In the genomic region with DNA sequence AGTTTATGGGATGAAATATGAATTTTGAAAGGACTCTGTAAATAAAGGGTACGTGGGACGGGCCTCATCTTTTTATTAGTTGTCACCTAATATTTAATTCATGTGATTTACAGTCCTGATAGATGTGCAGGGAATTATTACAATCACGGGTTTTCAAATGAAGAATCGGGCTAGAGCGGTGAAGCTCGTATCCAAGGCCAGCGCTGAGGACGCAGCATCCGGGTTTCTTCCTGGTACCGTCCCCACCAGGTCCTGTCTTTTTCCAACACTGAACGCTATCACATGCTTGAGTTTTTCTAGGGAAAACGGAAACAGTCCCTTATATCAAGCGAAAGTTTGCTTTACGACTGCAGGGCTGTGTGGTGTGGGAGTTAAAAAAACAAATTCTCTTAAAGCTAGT, we compare ENCODE assay signal across 2 cellular contexts.
TF ChIP-seq lines count a peak whose summit lies in the region.

No MANE protein-coding gene starts in this region.

TF ChIP-seq in SK-N-SH treated with all-trans-retinoic acid at 6 μM for 48 hours, 23 proteins besides CTCF, POLR2A, EP300 and RAD21:
- no peak for TF ChIP-seq TCF4 (CRISPR knock-in tag; IDR thresholded peaks at IDR 0.05; ENCODE audit: borderline replicate concordance)
- TF ChIP-seq BACH2 (CRISPR knock-in tag; IDR thresholded peaks at IDR 0.05; ENCODE audit: borderline replicate concordance): no peak
- no peak for TF ChIP-seq CREB5 (CRISPR knock-in tag; IDR thresholded peaks at IDR 0.05; ENCODE audit: low read depth)

TF ChIP-seq in H1, 55 proteins besides CTCF, POLR2A, EP300 and RAD21:
- no peak for TF ChIP-seq JUND (IDR thresholded peaks at IDR 0.05; ENCODE audit: low read length)
- no peak for TF ChIP-seq CHD2 (IDR thresholded peaks at IDR 0.05; ENCODE audit: low read length)
- TF ChIP-seq TAF7 (optimal IDR thresholded peaks at IDR 0.05; ENCODE audit: borderline replicate concordance, low read depth, low read length): no peak
- no peak for TF ChIP-seq POLR2AphosphoS5 (IDR thresholded peaks at IDR 0.05; ENCODE audit: low read depth, low read length)
- TF ChIP-seq NANOG (IDR thresholded peaks at IDR 0.05; ENCODE audit: insufficient read depth, low read depth, low read length, poor library complexity, severe bottlenecking): no peak
- no peak for TF ChIP-seq KDM5A (IDR thresholded peaks at IDR 0.05; ENCODE audit: low read length)
- TF ChIP-seq CBX8 (IDR thresholded peaks at IDR 0.05; ENCODE audit: borderline replicate concordance, low read depth, low read length): no peak
- no peak for TF ChIP-seq SRF (IDR thresholded peaks at IDR 0.05; ENCODE audit: low read depth, low read length)
- TF ChIP-seq SAP30 (IDR thresholded peaks at IDR 0.05; ENCODE audit: insufficient read depth, insufficient replicate concordance, low read length): peak; percentile 28
- no peak for TF ChIP-seq E2F6 (IDR thresholded peaks at IDR 0.05)
- peak in 1 of 2 experiments; percentile 24; a peak in 1 of 4 replicates for TF ChIP-seq SIN3A (conservative IDR thresholded peaks at IDR 0.05 in 1 of 2, IDR thresholded peaks at IDR 0.05 in 1 of 2; ENCODE audit: low read depth in 1 of 2, low read length in 2 of 2)
